18 cellular contexts compared by ENCODE assay signal in genomic region chr2:60294901-60295590, GRCh38.
DNase-seq lines count a peak whose midpoint lies in the region; ATAC-seq and TF ChIP-seq lines count a peak whose summit lies in the region.
"Had no signal": no experiment of that assay in that cellular context is flagged by ENCODE, and none has a peak within 500 bp of the region (broad histone marks: within the 10 kb centered on the region; RNA-seq: fewer than 3 reads in every experiment).

No MANE protein-coding gene starts in this region.

- intact Hi-C loops in Panc1 (cut with micrococcal nuclease; ENCODE audit: unreplicated experiment), result no loop called here
- intact Hi-C loops in esophagus squamous epithelium (cut with DNase I), result no loop called here
- intact Hi-C loops in naive thymus-derived CD4-positive, alpha-beta T cell (cut with micrococcal nuclease), result no loop called here

- H3K27ac Mint-ChIP-seq in activated naive CD8-positive, alpha-beta T cell treated with anti-CD3 and anti-CD28 coated beads for 36 hours, result no peak overlapping the region
- H3K27ac Mint-ChIP-seq in naive thymus-derived CD4-positive, alpha-beta T cell, result peak overlapping the region in 1 of 9 donors; percentile 33
- no peak overlapping the region for H3K27ac Mint-ChIP-seq in T-helper 17 cell
- H3K27ac Mint-ChIP-seq: CD4-positive, alpha-beta T cell; stimulated activated naive CD8-positive, alpha-beta T cell treated with anti-CD3 and anti-CD28 coated beads, Interleukin-15, Interleukin-2, amounts not matched to agents 100 ng/mL and 50 ng/mL, for 24 hours had no signal

- no TSS peak for BruUV-seq in Panc1 (replicated peaks; lab: Mats Ljungman, UMichigan)

- ATAC-seq in Panc1 (peak; percentile 45; the same call in 1 of the 2 replicates), T-helper 17 cell (no peak)
- ATAC-seq in naive thymus-derived CD4-positive, alpha-beta T cell, result no peak
- ATAC-seq: left ventricle myocardium superior had no signal

- peak overlapping the region; percentile 21 for H2AK5ac ChIP-seq in neuronal stem cell (ENCODE audit: low read depth, low read length)

- H2BK12ac ChIP-seq in neuronal stem cell (ENCODE audit: low read length), result no peak overlapping the region

- H4K91ac ChIP-seq in neuronal stem cell (ENCODE audit: low read depth, low read length, poor library complexity), result no peak overlapping the region

- H3K14ac ChIP-seq in neuronal stem cell (ENCODE audit: low read length), result no peak overlapping the region

- H3K4ac ChIP-seq in neuronal stem cell (ENCODE audit: low read length), result no peak overlapping the region

- DNase-seq in C1 segment of cervical spinal cord (lab: John Stamatoyannopoulos, UW) (peak in 10 of 14 donors; percentile 28 to 75 (median 56)), Panc1 (ENCODE audit: low read depth, low spot score) (no peak), esophagus squamous epithelium (lab: John Stamatoyannopoulos, UW) (no peak), neuronal stem cell (ENCODE audit: low spot score) (no peak), HT-29 (ENCODE audit: low spot score) (no peak), T-helper 17 cell (no peak)
- DNase-seq in activated naive CD8-positive, alpha-beta T cell treated with anti-CD3 and anti-CD28 coated beads for 36 hours, result no peak
- no peak for DNase-seq in naive thymus-derived CD4-positive, alpha-beta T cell
- DNase-seq: activated CD4-positive, alpha-beta T cell treated with anti-CD3 and anti-CD28 coated beads for 48 hours; activated naive CD4-positive, alpha-beta T cell treated with Interleukin-2 at 50 U/mL for 16 hours; CD4-positive, alpha-beta T cell; left ventricle myocardium superior; NCI-H1105; NCI-H345; stimulated activated CD4-positive, alpha-beta T cell treated with anti-CD3 and anti-CD28 coated beads, Interleukin-15, amount 100 ng/mL, for 24 hours had no signal

- no peak overlapping the region for H4K8ac ChIP-seq in neuronal stem cell (ENCODE audit: low read depth, low read length)

- H3K4me3 Mint-ChIP-seq in activated naive CD8-positive, alpha-beta T cell treated with anti-CD3 and anti-CD28 coated beads for 36 hours, result no peak overlapping the region
- H3K4me3 Mint-ChIP-seq in naive thymus-derived CD4-positive, alpha-beta T cell, result no peak overlapping the region
- H3K4me3 Mint-ChIP-seq in T-helper 17 cell, result no peak overlapping the region
- H3K4me3 Mint-ChIP-seq: CD4-positive, alpha-beta T cell; stimulated activated naive CD8-positive, alpha-beta T cell treated with anti-CD3 and anti-CD28 coated beads, Interleukin-15, Interleukin-2, amounts not matched to agents 100 ng/mL and 50 ng/mL, for 24 hours had no signal

- no peak overlapping the region for H2BK5ac ChIP-seq in neuronal stem cell (ENCODE audit: low read length)

- POLR2A ChIA-PET in Panc1 (lab: Charles Lee), result no interaction called here
- POLR2A ChIA-PET in naive thymus-derived CD4-positive, alpha-beta T cell (lab: Charles Lee), result no interaction called here

- H3K27ac ChIP-seq in Panc1 (ENCODE audit: low read length), result no peak overlapping the region
- peak overlapping the region; percentile 74 to 83 (median 78) for H3K27ac ChIP-seq in esophagus squamous epithelium
- H3K27ac ChIP-seq in neuronal stem cell (replicated peaks; ENCODE audit: low read length), result no peak overlapping the region
- H3K27ac ChIP-seq in naive thymus-derived CD4-positive, alpha-beta T cell (ENCODE audit: low read depth, low read length), result no peak overlapping the region
- H3K27ac ChIP-seq: HL-60, KMS-11 had no signal

- CTCF ChIA-PET in Panc1 (lab: Charles Lee), result no interaction called here
- CTCF ChIA-PET in naive thymus-derived CD4-positive, alpha-beta T cell (lab: Charles Lee), result no interaction called here

- no peak for TF ChIP-seq CTCF in Panc1 (IDR thresholded peaks at IDR 0.05)
- no peak for TF ChIP-seq CTCF in esophagus squamous epithelium (IDR thresholded peaks at IDR 0.05)

- WGBS in esophagus squamous epithelium, 2 donors, result 73 to 76% methylated on average over 16 to 19 of the region's 19 CpGs
- no CpG with 5 or more reads among the region's 19 CpGs for WGBS in neuronal stem cell (ENCODE audit: extremely low coverage in 2 of 2, insufficient read length in 2 of 2, insufficient replicate concordance in 1 of 2), 2 donors

- H3K36me3 Mint-ChIP-seq in activated naive CD8-positive, alpha-beta T cell treated with anti-CD3 and anti-CD28 coated beads for 36 hours, result no peaks in the 10 kb centered on the region
- no peaks in the 10 kb centered on the region for H3K36me3 Mint-ChIP-seq in naive thymus-derived CD4-positive, alpha-beta T cell
- no peaks in the 10 kb centered on the region for H3K36me3 Mint-ChIP-seq in T-helper 17 cell (ENCODE audit: low read depth)

- peaks cover 11% of the 10 kb centered on the region for H3K27me3 Mint-ChIP-seq in activated naive CD8-positive, alpha-beta T cell treated with anti-CD3 and anti-CD28 coated beads for 36 hours
- H3K27me3 Mint-ChIP-seq in naive thymus-derived CD4-positive, alpha-beta T cell, result peaks cover 2 to 20% (median 13%) of the 10 kb centered on the region in 5 donors
- peaks cover 12% of the 10 kb centered on the region for H3K27me3 Mint-ChIP-seq in T-helper 17 cell
- H3K27me3 Mint-ChIP-seq: stimulated activated naive CD8-positive, alpha-beta T cell treated with anti-CD3 and anti-CD28 coated beads, Interleukin-15, Interleukin-2, amounts not matched to agents 100 ng/mL and 50 ng/mL, for 24 hours had no signal

- no peak overlapping the region for H2BK120ac ChIP-seq in neuronal stem cell (ENCODE audit: low read depth, low read length)

- no peaks in the 10 kb centered on the region for H3K4me1 ChIP-seq in Panc1 (ENCODE audit: control insufficient read depth, insufficient read depth, low read length)
- H3K4me1 ChIP-seq in esophagus squamous epithelium, result peaks cover 0 to 47% (median 17%) of the 10 kb centered on the region in 3 donors
- peaks cover 0 to 2% of the 10 kb centered on the region in 2 donors for H3K4me1 ChIP-seq in neuronal stem cell (ENCODE audit: control insufficient read depth in 2 of 2, insufficient read depth in 1 of 2, low read depth in 1 of 2, low read length in 2 of 2)
- H3K4me1 ChIP-seq in naive thymus-derived CD4-positive, alpha-beta T cell (ENCODE audit: control insufficient read depth in 2 of 2, insufficient read depth in 2 of 2, low read length in 2 of 2), result no peaks in the 10 kb centered on the region

- H2AFZ ChIP-seq in neuronal stem cell (ENCODE audit: low read length), result peak overlapping the region; percentile 57

- no peaks in the 10 kb centered on the region for H3K4me1 Mint-ChIP-seq in activated naive CD8-positive, alpha-beta T cell treated with anti-CD3 and anti-CD28 coated beads for 36 hours
- no peaks in the 10 kb centered on the region for H3K4me1 Mint-ChIP-seq in naive thymus-derived CD4-positive, alpha-beta T cell
- H3K4me1 Mint-ChIP-seq in T-helper 17 cell, result no peaks in the 10 kb centered on the region

- no peaks in the 10 kb centered on the region for H3K9me3 Mint-ChIP-seq in activated naive CD8-positive, alpha-beta T cell treated with anti-CD3 and anti-CD28 coated beads for 36 hours
- H3K9me3 Mint-ChIP-seq in naive thymus-derived CD4-positive, alpha-beta T cell, result peaks cover 0 to 3% (median 0%) of the 10 kb centered on the region in 11 donors
- H3K9me3 Mint-ChIP-seq: CD4-positive, alpha-beta T cell; stimulated activated naive CD8-positive, alpha-beta T cell treated with anti-CD3 and anti-CD28 coated beads, Interleukin-15, Interleukin-2, amounts not matched to agents 100 ng/mL and 50 ng/mL, for 24 hours had no signal

- H3K4me3 ChIP-seq in Panc1 (ENCODE audit: low read depth in 2 of 2, low read length in 2 of 2) (no peak overlapping the region), esophagus squamous epithelium (no peak overlapping the region), neuronal stem cell (ENCODE audit: low read length in 2 of 2) (no peak overlapping the region)
- H3K4me3 ChIP-seq in naive thymus-derived CD4-positive, alpha-beta T cell (ENCODE audit: low read length), result no peak overlapping the region

- in situ Hi-C loops in Panc1 (cut with HindIII; ENCODE audit: low pct_unique_long_range_greater_than_20kb, low sequenced_read_pairs), result no loop called here

- H3K27me3 ChIP-seq in Panc1 (ENCODE audit: control insufficient read depth, insufficient read depth, low read length), result no peaks in the 10 kb centered on the region
- H3K27me3 ChIP-seq in esophagus squamous epithelium, result no peaks in the 10 kb centered on the region
- no peaks in the 10 kb centered on the region for H3K27me3 ChIP-seq in neuronal stem cell (ENCODE audit: control insufficient read depth in 3 of 3, insufficient read depth in 3 of 3, low read depth in 1 of 3, low read length in 3 of 3)
- H3K27me3 ChIP-seq in naive thymus-derived CD4-positive, alpha-beta T cell (ENCODE audit: control insufficient read depth in 2 of 2, insufficient read depth in 2 of 2, low read length in 2 of 2), result no peaks in the 10 kb centered on the region

- H3K36me3 ChIP-seq in Panc1 (ENCODE audit: control insufficient read depth, insufficient read depth, low read length), result no peaks in the 10 kb centered on the region
- H3K36me3 ChIP-seq in esophagus squamous epithelium, result no peaks in the 10 kb centered on the region
- no peaks in the 10 kb centered on the region for H3K36me3 ChIP-seq in neuronal stem cell (replicated peaks in 1 of 2; ENCODE audit: control insufficient read depth in 2 of 2, insufficient read depth in 2 of 2, low read length in 2 of 2)
- H3K36me3 ChIP-seq in naive thymus-derived CD4-positive, alpha-beta T cell (ENCODE audit: control insufficient read depth in 2 of 3, insufficient read depth in 3 of 3, low read length in 3 of 3), result no peaks in the 10 kb centered on the region

- H3K18ac ChIP-seq in neuronal stem cell (ENCODE audit: low read length), result peak overlapping the region; percentile 73

- TF ChIP-seq POLR2A in esophagus squamous epithelium (IDR thresholded peaks at IDR 0.05), result no peak

- H3K9me3 ChIP-seq in Panc1 (ENCODE audit: control insufficient read depth, insufficient read depth, low read depth, low read length) (no peaks in the 10 kb centered on the region), esophagus squamous epithelium (no peaks in the 10 kb centered on the region), neuronal stem cell (replicated peaks in 1 of 2; ENCODE audit: control insufficient read depth in 2 of 2, insufficient read depth in 1 of 2, low read depth in 1 of 2, low read length in 2 of 2) (no peaks in the 10 kb centered on the region), T-helper 17 cell (ENCODE audit: control insufficient read depth, low read length, poor library complexity, severe bottlenecking) (no peaks in the 10 kb centered on the region)
- no peaks in the 10 kb centered on the region for H3K9me3 ChIP-seq in naive thymus-derived CD4-positive, alpha-beta T cell (ENCODE audit: control insufficient read depth in 2 of 3, low read length in 3 of 3)

- no peak overlapping the region for H3K9ac ChIP-seq in neuronal stem cell (ENCODE audit: low read depth, low read length, poor library complexity)
- H3K9ac ChIP-seq: KMS-11 had no signal

- no peak overlapping the region for H3K4me2 ChIP-seq in neuronal stem cell (ENCODE audit: insufficient read depth, low read length, poor library complexity, severe bottlenecking)
- H3K4me2 ChIP-seq: KMS-11 had no signal

- no peak overlapping the region for H3K23ac ChIP-seq in neuronal stem cell (ENCODE audit: low read depth, low read length, poor library complexity)

- no peak overlapping the region for H2BK15ac ChIP-seq in neuronal stem cell (ENCODE audit: low read length)

- no peaks in the 10 kb centered on the region for H3K79me1 ChIP-seq in neuronal stem cell (ENCODE audit: low read depth, low read length)

Comparison
In these comparisons a context has a peak if more than half of its experiments do, and no peak if none do; other contexts are left out.
1. DNase-seq: peak in C1 segment of cervical spinal cord (10 of 14); none in Panc1 (single experiment), esophagus squamous epithelium (single experiment), neuronal stem cell (single experiment), activated naive CD8-positive, alpha-beta T cell treated with anti-CD3 and anti-CD28 coated beads for 36 hours (single experiment), naive thymus-derived CD4-positive, alpha-beta T cell (0 of 9), HT-29 (single experiment) and T-helper 17 cell (0 of 3).
2. H3K27ac ChIP-seq: peak in esophagus squamous epithelium (4 of 4); none in Panc1 (single experiment), neuronal stem cell (single experiment) and naive thymus-derived CD4-positive, alpha-beta T cell (single experiment).